ENCODE assay signal across 8 cellular contexts in genomic region chr14:105734241-105734640, GRCh38.
A peak's percentile ranks its signal among the peaks of the same experiment; 100 is the strongest.
DNase-seq lines count a peak whose midpoint lies in the region; ATAC-seq, FAIRE-seq and TF ChIP-seq lines count a peak whose summit lies in the region.
"Not testable (repeated sequence)": the region's sequence is repeated elsewhere in the genome, so short reads cannot be mapped to it uniquely, and the experiment has no call there.

No MANE protein-coding gene starts in this region.

- intact Hi-C loops in Panc1 (cut with micrococcal nuclease; ENCODE audit: unreplicated experiment); HepG2 (cut with micrococcal nuclease; ENCODE audit: unreplicated experiment): not testable (repeated sequence)

- H3K4me3 ChIP-seq in BE2C (ENCODE audit: low read depth, low read length); Panc1 (ENCODE audit: low read depth in 2 of 2, low read length in 2 of 2); coronary artery; gastroesophageal sphincter; HepG2 (replicated peaks in 1 of 3; ENCODE audit: insufficient read depth in 1 of 3, low read depth in 2 of 3, low read length in 3 of 3): not testable (repeated sequence)

- POLR2A ChIA-PET in Panc1 (lab: Charles Lee); HepG2 (lab: Yijun Ruan, JAX): not testable (repeated sequence)

- H2AFZ ChIP-seq in HepG2 (ENCODE audit: low read length): not testable (repeated sequence)

- DNase-seq in BE2C: peak; percentile 4
- DNase-seq in Panc1 (ENCODE audit: low read depth, low spot score); HepG2 (ENCODE audit: low spot score): not testable (repeated sequence)
- DNase-seq in coronary artery (ENCODE audit: low spot score): peak; percentile 26
- peak; percentile 81 for DNase-seq in osteocyte (ENCODE audit: extremely low spot score, unreplicated experiment)
- DNase-seq in ureter (ENCODE audit: low spot score): peak; percentile 23

- in situ Hi-C loops in Panc1 (cut with HindIII; ENCODE audit: low pct_unique_long_range_greater_than_20kb, low sequenced_read_pairs); HepG2 (cut with HindIII; ENCODE audit: extremely low pct_ligation_motif_present, low pct_unique_long_range_greater_than_20kb): not testable (repeated sequence)

- CTCF ChIA-PET in Panc1 (lab: Charles Lee); HepG2 (lab: Yijun Ruan, JAX; ENCODE audit: low intra/inter-chr PET ratio, low total read pairs): not testable (repeated sequence)

- H3K27ac Mint-ChIP-seq in osteocyte (ENCODE audit: unreplicated experiment); stimulated activated memory B cell treated with anti-CD40 and anti-IgM and Interleukin-4, amounts not matched to agents 10 μg/mL and 1 μg/mL and 100 μg/mL, for 72 hours: not testable (repeated sequence)

- H3K9me3 Mint-ChIP-seq in osteocyte (ENCODE audit: unreplicated experiment): peaks cover 15% of the 10 kb centered on the region
- H3K9me3 Mint-ChIP-seq in stimulated activated memory B cell treated with anti-CD40 and anti-IgM and Interleukin-4, amounts not matched to agents 10 μg/mL and 1 μg/mL and 100 μg/mL, for 72 hours: not testable (repeated sequence)

- TF ChIP-seq RAD21 in HepG2 (CRISPR knock-in tag; IDR thresholded peaks at IDR 0.05): not testable (repeated sequence)

- TF ChIP-seq POLR2A in gastroesophageal sphincter (IDR thresholded peaks at IDR 0.05); HepG2 (IDR thresholded peaks at IDR 0.05; ENCODE audit: insufficient read depth in 1 of 2, low read depth in 2 of 2, low read length in 2 of 2): not testable (repeated sequence)

- no CpG with 5 or more reads among the region's 14 CpGs for whole genome bisulfite sequencing in gastroesophageal sphincter (ENCODE audit: low coverage in 1 of 2), 2 donors
- no CpG with 5 or more reads among the region's 14 CpGs for WGBS in HepG2 (ENCODE audit: low lambda C conversion rate)

- not testable (repeated sequence) for BruUV-seq in Panc1 (replicated peaks; lab: Mats Ljungman, UMichigan); HepG2 (replicated peaks; lab: Mats Ljungman, UMichigan)

- H4K20me1 ChIP-seq in HepG2 (ENCODE audit: insufficient read depth, low read length): not testable (repeated sequence)

- FAIRE-seq in HepG2 (lab: Jason Lieb, UNC): not testable (repeated sequence)

- not testable (repeated sequence) for H3K4me1 ChIP-seq in BE2C; Panc1 (ENCODE audit: control insufficient read depth, insufficient read depth, low read length); gastroesophageal sphincter; HepG2 (ENCODE audit: insufficient read depth, low read length)

- not testable (repeated sequence) for H3K79me2 ChIP-seq in HepG2 (ENCODE audit: insufficient read depth, low read length)

- TF ChIP-seq CTCF in BE2C (IDR thresholded peaks at IDR 0.05; ENCODE audit: low read depth, low read length); Panc1 (IDR thresholded peaks at IDR 0.05); coronary artery (IDR thresholded peaks at IDR 0.05); gastroesophageal sphincter (IDR thresholded peaks at IDR 0.05); HepG2 (CRISPR knock-in tag; IDR thresholded peaks at IDR 0.05); osteocyte (IDR thresholded peaks at IDR 0.05): not testable (repeated sequence)

- H3K4me3 Mint-ChIP-seq in osteocyte (ENCODE audit: unreplicated experiment); stimulated activated memory B cell treated with anti-CD40 and anti-IgM and Interleukin-4, amounts not matched to agents 10 μg/mL and 1 μg/mL and 100 μg/mL, for 72 hours: not testable (repeated sequence)

- not testable (repeated sequence) for H3K27ac ChIP-seq in Panc1 (ENCODE audit: low read length); coronary artery; gastroesophageal sphincter; HepG2 (ENCODE audit: extremely low read length, insufficient read depth, low read length)

- H3K27me3 ChIP-seq in BE2C; Panc1 (ENCODE audit: control insufficient read depth, insufficient read depth, low read length); gastroesophageal sphincter; HepG2 (ENCODE audit: control insufficient read depth in 1 of 2, insufficient read depth in 2 of 2, low read length in 2 of 2): not testable (repeated sequence)

- not testable (repeated sequence) for H3K27me3 Mint-ChIP-seq in osteocyte (ENCODE audit: unreplicated experiment); stimulated activated memory B cell treated with anti-CD40 and anti-IgM and Interleukin-4, amounts not matched to agents 10 μg/mL and 1 μg/mL and 100 μg/mL, for 72 hours

- H3K36me3 Mint-ChIP-seq in osteocyte (ENCODE audit: unreplicated experiment): not testable (repeated sequence)
- peaks cover 21% of the 10 kb centered on the region for H3K36me3 Mint-ChIP-seq in stimulated activated memory B cell treated with anti-CD40 and anti-IgM and Interleukin-4, amounts not matched to agents 10 μg/mL and 1 μg/mL and 100 μg/mL, for 72 hours

- not testable (repeated sequence) for H3K4me2 ChIP-seq in HepG2 (ENCODE audit: low read depth, low read length)

- not testable (repeated sequence) for H3K36me3 ChIP-seq in BE2C; Panc1 (ENCODE audit: control insufficient read depth, insufficient read depth, low read length); gastroesophageal sphincter; HepG2 (replicated peaks in 1 of 2; ENCODE audit: control insufficient read depth in 1 of 2, insufficient read depth in 2 of 2, low read length in 2 of 2)

- not testable (repeated sequence) for H3K4me1 Mint-ChIP-seq in osteocyte (ENCODE audit: unreplicated experiment)
- H3K4me1 Mint-ChIP-seq in stimulated activated memory B cell treated with anti-CD40 and anti-IgM and Interleukin-4, amounts not matched to agents 10 μg/mL and 1 μg/mL and 100 μg/mL, for 72 hours: peaks cover 36% of the 10 kb centered on the region

- H3K9ac ChIP-seq in HepG2 (ENCODE audit: insufficient read depth, low read depth, low read length): not testable (repeated sequence)

- not testable (repeated sequence) for TF ChIP-seq EP300 in gastroesophageal sphincter (IDR thresholded peaks at IDR 0.05); HepG2 (IDR thresholded peaks at IDR 0.05; ENCODE audit: low read depth in 2 of 2, low read length in 2 of 2); HepG2 (CRISPR knock-in tag; IDR thresholded peaks at IDR 0.05; ENCODE audit: borderline replicate concordance)

- ATAC-seq in Panc1 (peak; percentile 56; the same call in 1 of the 2 replicates), gastroesophageal sphincter (peak; percentile 31), HepG2 (peak; percentile 23; the same call in 1 of the 3 replicates)
- peak; percentile 15 for ATAC-seq in stimulated activated memory B cell treated with anti-CD40 and anti-IgM and Interleukin-4, amounts not matched to agents 10 μg/mL and 1 μg/mL and 100 μg/mL, for 72 hours

- not testable (repeated sequence) for H3K9me3 ChIP-seq in BE2C; Panc1 (ENCODE audit: control insufficient read depth, insufficient read depth, low read depth, low read length); gastroesophageal sphincter; HepG2 (ENCODE audit: low read length)
